Comparison of ENCODE assay signal across 1 cellular context in the genomic region with DNA sequence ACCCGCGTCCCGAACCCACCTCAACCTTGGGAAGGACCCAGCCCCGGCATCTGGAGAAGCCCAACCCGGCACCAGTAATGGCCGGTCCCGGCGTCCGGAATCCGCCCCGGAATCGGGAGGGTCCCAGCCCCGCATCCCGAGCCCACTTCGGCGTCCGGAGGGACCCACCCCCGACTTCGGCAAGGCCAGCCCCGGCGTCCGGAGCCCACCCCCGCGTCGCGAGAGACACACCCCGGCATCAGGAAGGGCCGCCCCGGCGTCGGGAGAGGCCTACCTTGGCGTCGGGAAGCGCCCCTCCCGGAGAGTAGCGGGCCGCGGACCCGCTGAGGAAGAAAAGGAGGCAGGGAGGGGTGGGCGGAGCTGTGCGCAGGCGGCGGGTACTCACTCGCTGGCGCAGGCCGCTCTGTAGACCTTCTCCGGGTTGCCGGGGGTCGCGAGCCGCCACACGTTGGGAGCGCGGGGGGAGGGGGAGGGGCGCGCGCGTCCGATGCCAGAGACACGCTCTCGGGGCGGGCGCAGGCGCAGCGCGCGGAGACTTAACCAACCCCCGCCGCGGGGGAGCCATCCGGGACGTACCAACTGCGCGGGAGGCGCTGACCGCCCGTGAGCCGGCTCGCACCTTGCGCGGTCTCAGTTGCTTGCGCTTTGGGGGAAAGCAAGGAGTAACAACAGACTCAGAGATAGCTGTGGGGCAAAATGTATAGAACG.
A peak's percentile ranks its signal among the peaks of the same experiment; 100 is the strongest.
TF ChIP-seq lines count a peak whose summit lies in the region.

Gene UIMC1 (minus strand): TSS at position 515 of the 708 bp plus-strand sequence. CDS start 24,164 bp downstream, outside the sequence.

TF ChIP-seq in K562, 482 proteins besides CTCF, POLR2A, EP300 and RAD21 (continued from another document and continues in another):
- TF ChIP-seq, protein P1, sequence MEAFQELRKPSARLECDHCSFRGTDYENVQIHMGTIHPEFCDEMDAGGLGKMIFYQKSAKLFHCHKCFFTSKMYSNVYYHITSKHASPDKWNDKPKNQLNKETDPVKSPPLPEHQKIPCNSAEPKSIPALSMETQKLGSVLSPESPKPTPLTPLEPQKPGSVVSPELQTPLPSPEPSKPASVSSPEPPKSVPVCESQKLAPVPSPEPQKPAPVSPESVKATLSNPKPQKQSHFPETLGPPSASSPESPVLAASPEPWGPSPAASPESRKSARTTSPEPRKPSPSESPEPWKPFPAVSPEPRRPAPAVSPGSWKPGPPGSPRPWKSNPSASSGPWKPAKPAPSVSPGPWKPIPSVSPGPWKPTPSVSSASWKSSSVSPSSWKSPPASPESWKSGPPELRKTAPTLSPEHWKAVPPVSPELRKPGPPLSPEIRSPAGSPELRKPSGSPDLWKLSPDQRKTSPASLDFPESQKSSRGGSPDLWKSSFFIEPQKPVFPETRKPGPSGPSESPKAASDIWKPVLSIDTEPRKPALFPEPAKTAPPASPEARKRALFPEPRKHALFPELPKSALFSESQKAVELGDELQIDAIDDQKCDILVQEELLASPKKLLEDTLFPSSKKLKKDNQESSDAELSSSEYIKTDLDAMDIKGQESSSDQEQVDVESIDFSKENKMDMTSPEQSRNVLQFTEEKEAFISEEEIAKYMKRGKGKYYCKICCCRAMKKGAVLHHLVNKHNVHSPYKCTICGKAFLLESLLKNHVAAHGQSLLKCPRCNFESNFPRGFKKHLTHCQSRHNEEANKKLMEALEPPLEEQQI (IDR thresholded peaks at IDR 0.05) = peak; percentile 48; the same call in 1 of the 2 replicates
- TF ChIP-seq IRF2 (CRISPR knock-in tag; IDR thresholded peaks at IDR 0.05) = peak; percentile 62; the same call in 1 of the 2 replicates
- no peak for TF ChIP-seq ZBTB11 (CRISPR knock-in tag; IDR thresholded peaks at IDR 0.05)
- TF ChIP-seq RCOR1 (IDR thresholded peaks at IDR 0.05; ENCODE audit: borderline replicate concordance in 1 of 2, low read depth in 2 of 2, low read length in 2 of 2) = peak; percentile 27 to 42; a peak in 2 of 4 replicates
- 0 out of 2 replicates have a peak, but pooled peaks have one; percentile 9 for TF ChIP-seq ATF1 (CRISPR knock-in tag; IDR thresholded peaks at IDR 0.05)
- TF ChIP-seq ATF1 (tag; IDR thresholded peaks at IDR 0.05) = no peak; the same call in 1 of the 2 replicates
- peak; percentile 73 for TF ChIP-seq TAF9B (IDR thresholded peaks at IDR 0.05; ENCODE audit: partially characterized antibody)
- TF ChIP-seq, protein P2, sequence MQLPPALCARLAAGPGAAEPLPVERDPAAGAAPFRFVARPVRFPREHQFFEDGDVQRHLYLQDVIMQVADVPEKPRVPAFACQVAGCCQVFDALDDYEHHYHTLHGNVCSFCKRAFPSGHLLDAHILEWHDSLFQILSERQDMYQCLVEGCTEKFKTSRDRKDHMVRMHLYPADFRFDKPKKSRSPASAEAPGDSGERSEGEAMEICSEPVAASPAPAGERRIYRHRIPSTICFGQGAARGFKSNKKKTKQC (CRISPR knock-in tag; IDR thresholded peaks at IDR 0.05) = peak; percentile 90
- no peak for TF ChIP-seq SRSF3 (IDR thresholded peaks at IDR 0.05; ENCODE audit: insufficient read depth, low read length)
- peak; percentile 76 for TF ChIP-seq SUPT5H (IDR thresholded peaks at IDR 0.05)
- TF ChIP-seq CTBP1 (IDR thresholded peaks at IDR 0.05; ENCODE audit: borderline replicate concordance) = peak; percentile 87
- TF ChIP-seq, protein P3, sequence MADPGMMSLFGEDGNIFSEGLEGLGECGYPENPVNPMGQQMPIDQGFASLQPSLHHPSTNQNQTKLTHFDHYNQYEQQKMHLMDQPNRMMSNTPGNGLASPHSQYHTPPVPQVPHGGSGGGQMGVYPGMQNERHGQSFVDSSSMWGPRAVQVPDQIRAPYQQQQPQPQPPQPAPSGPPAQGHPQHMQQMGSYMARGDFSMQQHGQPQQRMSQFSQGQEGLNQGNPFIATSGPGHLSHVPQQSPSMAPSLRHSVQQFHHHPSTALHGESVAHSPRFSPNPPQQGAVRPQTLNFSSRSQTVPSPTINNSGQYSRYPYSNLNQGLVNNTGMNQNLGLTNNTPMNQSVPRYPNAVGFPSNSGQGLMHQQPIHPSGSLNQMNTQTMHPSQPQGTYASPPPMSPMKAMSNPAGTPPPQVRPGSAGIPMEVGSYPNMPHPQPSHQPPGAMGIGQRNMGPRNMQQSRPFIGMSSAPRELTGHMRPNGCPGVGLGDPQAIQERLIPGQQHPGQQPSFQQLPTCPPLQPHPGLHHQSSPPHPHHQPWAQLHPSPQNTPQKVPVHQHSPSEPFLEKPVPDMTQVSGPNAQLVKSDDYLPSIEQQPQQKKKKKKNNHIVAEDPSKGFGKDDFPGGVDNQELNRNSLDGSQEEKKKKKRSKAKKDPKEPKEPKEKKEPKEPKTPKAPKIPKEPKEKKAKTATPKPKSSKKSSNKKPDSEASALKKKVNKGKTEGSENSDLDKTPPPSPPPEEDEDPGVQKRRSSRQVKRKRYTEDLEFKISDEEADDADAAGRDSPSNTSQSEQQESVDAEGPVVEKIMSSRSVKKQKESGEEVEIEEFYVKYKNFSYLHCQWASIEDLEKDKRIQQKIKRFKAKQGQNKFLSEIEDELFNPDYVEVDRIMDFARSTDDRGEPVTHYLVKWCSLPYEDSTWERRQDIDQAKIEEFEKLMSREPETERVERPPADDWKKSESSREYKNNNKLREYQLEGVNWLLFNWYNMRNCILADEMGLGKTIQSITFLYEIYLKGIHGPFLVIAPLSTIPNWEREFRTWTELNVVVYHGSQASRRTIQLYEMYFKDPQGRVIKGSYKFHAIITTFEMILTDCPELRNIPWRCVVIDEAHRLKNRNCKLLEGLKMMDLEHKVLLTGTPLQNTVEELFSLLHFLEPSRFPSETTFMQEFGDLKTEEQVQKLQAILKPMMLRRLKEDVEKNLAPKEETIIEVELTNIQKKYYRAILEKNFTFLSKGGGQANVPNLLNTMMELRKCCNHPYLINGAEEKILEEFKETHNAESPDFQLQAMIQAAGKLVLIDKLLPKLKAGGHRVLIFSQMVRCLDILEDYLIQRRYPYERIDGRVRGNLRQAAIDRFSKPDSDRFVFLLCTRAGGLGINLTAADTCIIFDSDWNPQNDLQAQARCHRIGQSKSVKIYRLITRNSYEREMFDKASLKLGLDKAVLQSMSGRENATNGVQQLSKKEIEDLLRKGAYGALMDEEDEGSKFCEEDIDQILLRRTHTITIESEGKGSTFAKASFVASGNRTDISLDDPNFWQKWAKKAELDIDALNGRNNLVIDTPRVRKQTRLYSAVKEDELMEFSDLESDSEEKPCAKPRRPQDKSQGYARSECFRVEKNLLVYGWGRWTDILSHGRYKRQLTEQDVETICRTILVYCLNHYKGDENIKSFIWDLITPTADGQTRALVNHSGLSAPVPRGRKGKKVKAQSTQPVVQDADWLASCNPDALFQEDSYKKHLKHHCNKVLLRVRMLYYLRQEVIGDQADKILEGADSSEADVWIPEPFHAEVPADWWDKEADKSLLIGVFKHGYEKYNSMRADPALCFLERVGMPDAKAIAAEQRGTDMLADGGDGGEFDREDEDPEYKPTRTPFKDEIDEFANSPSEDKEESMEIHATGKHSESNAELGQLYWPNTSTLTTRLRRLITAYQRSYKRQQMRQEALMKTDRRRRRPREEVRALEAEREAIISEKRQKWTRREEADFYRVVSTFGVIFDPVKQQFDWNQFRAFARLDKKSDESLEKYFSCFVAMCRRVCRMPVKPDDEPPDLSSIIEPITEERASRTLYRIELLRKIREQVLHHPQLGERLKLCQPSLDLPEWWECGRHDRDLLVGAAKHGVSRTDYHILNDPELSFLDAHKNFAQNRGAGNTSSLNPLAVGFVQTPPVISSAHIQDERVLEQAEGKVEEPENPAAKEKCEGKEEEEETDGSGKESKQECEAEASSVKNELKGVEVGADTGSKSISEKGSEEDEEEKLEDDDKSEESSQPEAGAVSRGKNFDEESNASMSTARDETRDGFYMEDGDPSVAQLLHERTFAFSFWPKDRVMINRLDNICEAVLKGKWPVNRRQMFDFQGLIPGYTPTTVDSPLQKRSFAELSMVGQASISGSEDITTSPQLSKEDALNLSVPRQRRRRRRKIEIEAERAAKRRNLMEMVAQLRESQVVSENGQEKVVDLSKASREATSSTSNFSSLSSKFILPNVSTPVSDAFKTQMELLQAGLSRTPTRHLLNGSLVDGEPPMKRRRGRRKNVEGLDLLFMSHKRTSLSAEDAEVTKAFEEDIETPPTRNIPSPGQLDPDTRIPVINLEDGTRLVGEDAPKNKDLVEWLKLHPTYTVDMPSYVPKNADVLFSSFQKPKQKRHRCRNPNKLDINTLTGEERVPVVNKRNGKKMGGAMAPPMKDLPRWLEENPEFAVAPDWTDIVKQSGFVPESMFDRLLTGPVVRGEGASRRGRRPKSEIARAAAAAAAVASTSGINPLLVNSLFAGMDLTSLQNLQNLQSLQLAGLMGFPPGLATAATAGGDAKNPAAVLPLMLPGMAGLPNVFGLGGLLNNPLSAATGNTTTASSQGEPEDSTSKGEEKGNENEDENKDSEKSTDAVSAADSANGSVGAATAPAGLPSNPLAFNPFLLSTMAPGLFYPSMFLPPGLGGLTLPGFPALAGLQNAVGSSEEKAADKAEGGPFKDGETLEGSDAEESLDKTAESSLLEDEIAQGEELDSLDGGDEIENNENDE (IDR thresholded peaks at IDR 0.05; ENCODE audit: low read depth, low read length) = no peak
- TF ChIP-seq ZNF274 (IDR thresholded peaks at IDR 0.05; ENCODE audit: borderline replicate concordance, low read depth, low read length) = no peak
- no peak for TF ChIP-seq ZNF445 (CRISPR knock-in tag; IDR thresholded peaks at IDR 0.05; ENCODE audit: low read depth)
- no peak for TF ChIP-seq KLF1 (tag; IDR thresholded peaks at IDR 0.05)
- TF ChIP-seq ZNF212 (CRISPR knock-in tag; IDR thresholded peaks at IDR 0.05) = no peak
- TF ChIP-seq ZNF232 (CRISPR knock-in tag; IDR thresholded peaks at IDR 0.05) = peak; percentile 12; the same call in 1 of the 2 replicates
- 0 out of 4 replicates have a peak, but pooled peaks of 1 of the 2 experiments have one; percentile 15 for TF ChIP-seq SRF (CRISPR knock-in tag; IDR thresholded peaks at IDR 0.05)
- TF ChIP-seq, protein P4, sequence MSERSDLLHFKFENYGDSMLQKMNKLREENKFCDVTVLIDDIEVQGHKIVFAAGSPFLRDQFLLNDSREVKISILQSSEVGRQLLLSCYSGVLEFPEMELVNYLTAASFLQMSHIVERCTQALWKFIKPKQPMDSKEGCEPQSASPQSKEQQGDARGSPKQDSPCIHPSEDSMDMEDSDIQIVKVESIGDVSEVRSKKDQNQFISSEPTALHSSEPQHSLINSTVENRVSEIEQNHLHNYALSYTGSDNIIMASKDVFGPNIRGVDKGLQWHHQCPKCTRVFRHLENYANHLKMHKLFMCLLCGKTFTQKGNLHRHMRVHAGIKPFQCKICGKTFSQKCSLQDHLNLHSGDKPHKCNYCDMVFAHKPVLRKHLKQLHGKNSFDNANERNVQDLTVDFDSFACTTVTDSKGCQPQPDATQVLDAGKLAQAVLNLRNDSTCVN (CRISPR knock-in tag; IDR thresholded peaks at IDR 0.05) = no peak
- TF ChIP-seq ZNF778 (CRISPR knock-in tag; IDR thresholded peaks at IDR 0.05) = no peak
- TF ChIP-seq ZNF780A (CRISPR knock-in tag; IDR thresholded peaks at IDR 0.05) = no peak
- TF ChIP-seq BACH1 (tag; IDR thresholded peaks at IDR 0.05) = no peak
- TF ChIP-seq, protein P5, sequence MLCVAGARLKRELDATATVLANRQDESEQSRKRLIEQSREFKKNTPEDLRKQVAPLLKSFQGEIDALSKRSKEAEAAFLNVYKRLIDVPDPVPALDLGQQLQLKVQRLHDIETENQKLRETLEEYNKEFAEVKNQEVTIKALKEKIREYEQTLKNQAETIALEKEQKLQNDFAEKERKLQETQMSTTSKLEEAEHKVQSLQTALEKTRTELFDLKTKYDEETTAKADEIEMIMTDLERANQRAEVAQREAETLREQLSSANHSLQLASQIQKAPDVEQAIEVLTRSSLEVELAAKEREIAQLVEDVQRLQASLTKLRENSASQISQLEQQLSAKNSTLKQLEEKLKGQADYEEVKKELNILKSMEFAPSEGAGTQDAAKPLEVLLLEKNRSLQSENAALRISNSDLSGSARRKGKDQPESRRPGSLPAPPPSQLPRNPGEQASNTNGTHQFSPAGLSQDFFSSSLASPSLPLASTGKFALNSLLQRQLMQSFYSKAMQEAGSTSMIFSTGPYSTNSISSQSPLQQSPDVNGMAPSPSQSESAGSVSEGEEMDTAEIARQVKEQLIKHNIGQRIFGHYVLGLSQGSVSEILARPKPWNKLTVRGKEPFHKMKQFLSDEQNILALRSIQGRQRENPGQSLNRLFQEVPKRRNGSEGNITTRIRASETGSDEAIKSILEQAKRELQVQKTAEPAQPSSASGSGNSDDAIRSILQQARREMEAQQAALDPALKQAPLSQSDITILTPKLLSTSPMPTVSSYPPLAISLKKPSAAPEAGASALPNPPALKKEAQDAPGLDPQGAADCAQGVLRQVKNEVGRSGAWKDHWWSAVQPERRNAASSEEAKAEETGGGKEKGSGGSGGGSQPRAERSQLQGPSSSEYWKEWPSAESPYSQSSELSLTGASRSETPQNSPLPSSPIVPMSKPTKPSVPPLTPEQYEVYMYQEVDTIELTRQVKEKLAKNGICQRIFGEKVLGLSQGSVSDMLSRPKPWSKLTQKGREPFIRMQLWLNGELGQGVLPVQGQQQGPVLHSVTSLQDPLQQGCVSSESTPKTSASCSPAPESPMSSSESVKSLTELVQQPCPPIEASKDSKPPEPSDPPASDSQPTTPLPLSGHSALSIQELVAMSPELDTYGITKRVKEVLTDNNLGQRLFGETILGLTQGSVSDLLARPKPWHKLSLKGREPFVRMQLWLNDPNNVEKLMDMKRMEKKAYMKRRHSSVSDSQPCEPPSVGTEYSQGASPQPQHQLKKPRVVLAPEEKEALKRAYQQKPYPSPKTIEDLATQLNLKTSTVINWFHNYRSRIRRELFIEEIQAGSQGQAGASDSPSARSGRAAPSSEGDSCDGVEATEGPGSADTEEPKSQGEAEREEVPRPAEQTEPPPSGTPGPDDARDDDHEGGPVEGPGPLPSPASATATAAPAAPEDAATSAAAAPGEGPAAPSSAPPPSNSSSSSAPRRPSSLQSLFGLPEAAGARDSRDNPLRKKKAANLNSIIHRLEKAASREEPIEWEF (CRISPR knock-in tag; IDR thresholded peaks at IDR 0.05) = no peak
